2 cellular contexts compared by ENCODE assay signal in genomic region chr15:31328999-31329639, GRCh38.
A peak's percentile ranks its signal among the peaks of the same experiment; 100 is the strongest.
TF ChIP-seq lines count a peak whose summit lies in the region.

No MANE protein-coding gene starts in this region.

TF ChIP-seq in IMR-90, 13 proteins besides CTCF, POLR2A, EP300 and RAD21:
- TF ChIP-seq RCOR1 (IDR thresholded peaks at IDR 0.05; ENCODE audit: insufficient replicate concordance, low read length) (no peak), MXI1 (IDR thresholded peaks at IDR 0.05; ENCODE audit: borderline replicate concordance, low read depth, low read length) (peak; percentile 11; the same call in 1 of the 2 replicates)

TF ChIP-seq in HepG2, 621 proteins besides CTCF, POLR2A, EP300 and RAD21 (continues in another document):
- TF ChIP-seq SP2 (CRISPR knock-in tag; IDR thresholded peaks at IDR 0.05) (no peak), RXRA (CRISPR knock-in tag; IDR thresholded peaks at IDR 0.05) (peak; percentile 49; the same call in 1 of the 2 replicates), ZNF652 (CRISPR knock-in tag; IDR thresholded peaks at IDR 0.05; ENCODE audit: borderline replicate concordance, low read depth) (no peak), ZKSCAN8 (CRISPR knock-in tag; IDR thresholded peaks at IDR 0.05; ENCODE audit: borderline replicate concordance) (no peak), JUND (CRISPR knock-in tag; IDR thresholded peaks at IDR 0.05) (no peak), TEF (CRISPR knock-in tag; IDR thresholded peaks at IDR 0.05) (no peak), IKZF5 (CRISPR knock-in tag; IDR thresholded peaks at IDR 0.05) (no peak), RFXANK (CRISPR knock-in tag; IDR thresholded peaks at IDR 0.05) (no peak), PCBP1 (IDR thresholded peaks at IDR 0.05; ENCODE audit: borderline replicate concordance, low read depth, low read length) (0 out of 2 replicates have a peak, but pooled peaks have one; percentile 76), POLR2AphosphoS5 (IDR thresholded peaks at IDR 0.05; ENCODE audit: low read depth, low read length) (no peak), ZEB1 (IDR thresholded peaks at IDR 0.05; ENCODE audit: insufficient replicate concordance, low read depth) (no peak), ZNF264 (CRISPR knock-in tag; IDR thresholded peaks at IDR 0.05) (no peak), THRA (CRISPR knock-in tag; IDR thresholded peaks at IDR 0.05; ENCODE audit: borderline replicate concordance) (peak; percentile 45; the same call in 1 of the 2 replicates), HNRNPK (IDR thresholded peaks at IDR 0.05; ENCODE audit: low read depth, low read length, poor library complexity, severe bottlenecking) (peak; percentile 37), ZNF230 (CRISPR knock-in tag; IDR thresholded peaks at IDR 0.05) (no peak), HOXD1 (CRISPR knock-in tag; IDR thresholded peaks at IDR 0.05) (no peak), NCOR1 (IDR thresholded peaks at IDR 0.05; ENCODE audit: borderline replicate concordance, low read length) (peak; percentile 37; the same call in 1 of the 2 replicates), CBFB (CRISPR knock-in tag; IDR thresholded peaks at IDR 0.05) (no peak), ZNF841 (CRISPR knock-in tag; IDR thresholded peaks at IDR 0.05; ENCODE audit: borderline replicate concordance) (no peak), MYNN (CRISPR knock-in tag; IDR thresholded peaks at IDR 0.05; ENCODE audit: low read depth) (no peak), ZBTB39 (CRISPR knock-in tag; IDR thresholded peaks at IDR 0.05) (no peak)
- TF ChIP-seq, protein P1, sequence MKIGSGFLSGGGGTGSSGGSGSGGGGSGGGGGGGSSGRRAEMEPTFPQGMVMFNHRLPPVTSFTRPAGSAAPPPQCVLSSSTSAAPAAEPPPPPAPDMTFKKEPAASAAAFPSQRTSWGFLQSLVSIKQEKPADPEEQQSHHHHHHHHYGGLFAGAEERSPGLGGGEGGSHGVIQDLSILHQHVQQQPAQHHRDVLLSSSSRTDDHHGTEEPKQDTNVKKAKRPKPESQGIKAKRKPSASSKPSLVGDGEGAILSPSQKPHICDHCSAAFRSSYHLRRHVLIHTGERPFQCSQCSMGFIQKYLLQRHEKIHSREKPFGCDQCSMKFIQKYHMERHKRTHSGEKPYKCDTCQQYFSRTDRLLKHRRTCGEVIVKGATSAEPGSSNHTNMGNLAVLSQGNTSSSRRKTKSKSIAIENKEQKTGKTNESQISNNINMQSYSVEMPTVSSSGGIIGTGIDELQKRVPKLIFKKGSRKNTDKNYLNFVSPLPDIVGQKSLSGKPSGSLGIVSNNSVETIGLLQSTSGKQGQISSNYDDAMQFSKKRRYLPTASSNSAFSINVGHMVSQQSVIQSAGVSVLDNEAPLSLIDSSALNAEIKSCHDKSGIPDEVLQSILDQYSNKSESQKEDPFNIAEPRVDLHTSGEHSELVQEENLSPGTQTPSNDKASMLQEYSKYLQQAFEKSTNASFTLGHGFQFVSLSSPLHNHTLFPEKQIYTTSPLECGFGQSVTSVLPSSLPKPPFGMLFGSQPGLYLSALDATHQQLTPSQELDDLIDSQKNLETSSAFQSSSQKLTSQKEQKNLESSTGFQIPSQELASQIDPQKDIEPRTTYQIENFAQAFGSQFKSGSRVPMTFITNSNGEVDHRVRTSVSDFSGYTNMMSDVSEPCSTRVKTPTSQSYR (CRISPR knock-in tag; IDR thresholded peaks at IDR 0.05; ENCODE audit: borderline replicate concordance) = peak; percentile 39; the same call in 1 of the 2 replicates
- TF ChIP-seq, protein P2, sequence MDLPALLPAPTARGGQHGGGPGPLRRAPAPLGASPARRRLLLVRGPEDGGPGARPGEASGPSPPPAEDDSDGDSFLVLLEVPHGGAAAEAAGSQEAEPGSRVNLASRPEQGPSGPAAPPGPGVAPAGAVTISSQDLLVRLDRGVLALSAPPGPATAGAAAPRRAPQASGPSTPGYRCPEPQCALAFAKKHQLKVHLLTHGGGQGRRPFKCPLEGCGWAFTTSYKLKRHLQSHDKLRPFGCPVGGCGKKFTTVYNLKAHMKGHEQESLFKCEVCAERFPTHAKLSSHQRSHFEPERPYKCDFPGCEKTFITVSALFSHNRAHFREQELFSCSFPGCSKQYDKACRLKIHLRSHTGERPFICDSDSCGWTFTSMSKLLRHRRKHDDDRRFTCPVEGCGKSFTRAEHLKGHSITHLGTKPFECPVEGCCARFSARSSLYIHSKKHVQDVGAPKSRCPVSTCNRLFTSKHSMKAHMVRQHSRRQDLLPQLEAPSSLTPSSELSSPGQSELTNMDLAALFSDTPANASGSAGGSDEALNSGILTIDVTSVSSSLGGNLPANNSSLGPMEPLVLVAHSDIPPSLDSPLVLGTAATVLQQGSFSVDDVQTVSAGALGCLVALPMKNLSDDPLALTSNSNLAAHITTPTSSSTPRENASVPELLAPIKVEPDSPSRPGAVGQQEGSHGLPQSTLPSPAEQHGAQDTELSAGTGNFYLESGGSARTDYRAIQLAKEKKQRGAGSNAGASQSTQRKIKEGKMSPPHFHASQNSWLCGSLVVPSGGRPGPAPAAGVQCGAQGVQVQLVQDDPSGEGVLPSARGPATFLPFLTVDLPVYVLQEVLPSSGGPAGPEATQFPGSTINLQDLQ (CRISPR knock-in tag; IDR thresholded peaks at IDR 0.05) = no peak
- TF ChIP-seq, protein P3, sequence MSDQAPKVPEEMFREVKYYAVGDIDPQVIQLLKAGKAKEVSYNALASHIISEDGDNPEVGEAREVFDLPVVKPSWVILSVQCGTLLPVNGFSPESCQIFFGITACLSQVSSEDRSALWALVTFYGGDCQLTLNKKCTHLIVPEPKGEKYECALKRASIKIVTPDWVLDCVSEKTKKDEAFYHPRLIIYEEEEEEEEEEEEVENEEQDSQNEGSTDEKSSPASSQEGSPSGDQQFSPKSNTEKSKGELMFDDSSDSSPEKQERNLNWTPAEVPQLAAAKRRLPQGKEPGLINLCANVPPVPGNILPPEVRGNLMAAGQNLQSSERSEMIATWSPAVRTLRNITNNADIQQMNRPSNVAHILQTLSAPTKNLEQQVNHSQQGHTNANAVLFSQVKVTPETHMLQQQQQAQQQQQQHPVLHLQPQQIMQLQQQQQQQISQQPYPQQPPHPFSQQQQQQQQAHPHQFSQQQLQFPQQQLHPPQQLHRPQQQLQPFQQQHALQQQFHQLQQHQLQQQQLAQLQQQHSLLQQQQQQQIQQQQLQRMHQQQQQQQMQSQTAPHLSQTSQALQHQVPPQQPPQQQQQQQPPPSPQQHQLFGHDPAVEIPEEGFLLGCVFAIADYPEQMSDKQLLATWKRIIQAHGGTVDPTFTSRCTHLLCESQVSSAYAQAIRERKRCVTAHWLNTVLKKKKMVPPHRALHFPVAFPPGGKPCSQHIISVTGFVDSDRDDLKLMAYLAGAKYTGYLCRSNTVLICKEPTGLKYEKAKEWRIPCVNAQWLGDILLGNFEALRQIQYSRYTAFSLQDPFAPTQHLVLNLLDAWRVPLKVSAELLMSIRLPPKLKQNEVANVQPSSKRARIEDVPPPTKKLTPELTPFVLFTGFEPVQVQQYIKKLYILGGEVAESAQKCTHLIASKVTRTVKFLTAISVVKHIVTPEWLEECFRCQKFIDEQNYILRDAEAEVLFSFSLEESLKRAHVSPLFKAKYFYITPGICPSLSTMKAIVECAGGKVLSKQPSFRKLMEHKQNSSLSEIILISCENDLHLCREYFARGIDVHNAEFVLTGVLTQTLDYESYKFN (CRISPR knock-in tag; conservative IDR thresholded peaks at IDR 0.05) = peak; percentile 23; the same call in 1 of the 2 replicates
- TF ChIP-seq, protein P4, sequence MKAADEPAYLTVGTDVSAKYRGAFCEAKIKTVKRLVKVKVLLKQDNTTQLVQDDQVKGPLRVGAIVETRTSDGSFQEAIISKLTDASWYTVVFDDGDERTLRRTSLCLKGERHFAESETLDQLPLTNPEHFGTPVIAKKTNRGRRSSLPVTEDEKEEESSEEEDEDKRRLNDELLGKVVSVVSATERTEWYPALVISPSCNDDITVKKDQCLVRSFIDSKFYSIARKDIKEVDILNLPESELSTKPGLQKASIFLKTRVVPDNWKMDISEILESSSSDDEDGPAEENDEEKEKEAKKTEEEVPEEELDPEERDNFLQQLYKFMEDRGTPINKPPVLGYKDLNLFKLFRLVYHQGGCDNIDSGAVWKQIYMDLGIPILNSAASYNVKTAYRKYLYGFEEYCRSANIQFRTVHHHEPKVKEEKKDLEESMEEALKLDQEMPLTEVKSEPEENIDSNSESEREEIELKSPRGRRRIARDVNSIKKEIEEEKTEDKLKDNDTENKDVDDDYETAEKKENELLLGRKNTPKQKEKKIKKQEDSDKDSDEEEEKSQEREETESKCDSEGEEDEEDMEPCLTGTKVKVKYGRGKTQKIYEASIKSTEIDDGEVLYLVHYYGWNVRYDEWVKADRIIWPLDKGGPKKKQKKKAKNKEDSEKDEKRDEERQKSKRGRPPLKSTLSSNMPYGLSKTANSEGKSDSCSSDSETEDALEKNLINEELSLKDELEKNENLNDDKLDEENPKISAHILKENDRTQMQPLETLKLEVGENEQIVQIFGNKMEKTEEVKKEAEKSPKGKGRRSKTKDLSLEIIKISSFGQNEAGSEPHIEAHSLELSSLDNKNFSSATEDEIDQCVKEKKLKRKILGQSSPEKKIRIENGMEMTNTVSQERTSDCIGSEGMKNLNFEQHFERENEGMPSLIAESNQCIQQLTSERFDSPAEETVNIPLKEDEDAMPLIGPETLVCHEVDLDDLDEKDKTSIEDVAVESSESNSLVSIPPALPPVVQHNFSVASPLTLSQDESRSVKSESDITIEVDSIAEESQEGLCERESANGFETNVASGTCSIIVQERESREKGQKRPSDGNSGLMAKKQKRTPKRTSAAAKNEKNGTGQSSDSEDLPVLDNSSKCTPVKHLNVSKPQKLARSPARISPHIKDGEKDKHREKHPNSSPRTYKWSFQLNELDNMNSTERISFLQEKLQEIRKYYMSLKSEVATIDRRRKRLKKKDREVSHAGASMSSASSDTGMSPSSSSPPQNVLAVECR (CRISPR knock-in tag; IDR thresholded peaks at IDR 0.05; ENCODE audit: borderline replicate concordance) = peak; percentile 19; the same call in 1 of the 2 replicates
- TF ChIP-seq, protein P5, sequence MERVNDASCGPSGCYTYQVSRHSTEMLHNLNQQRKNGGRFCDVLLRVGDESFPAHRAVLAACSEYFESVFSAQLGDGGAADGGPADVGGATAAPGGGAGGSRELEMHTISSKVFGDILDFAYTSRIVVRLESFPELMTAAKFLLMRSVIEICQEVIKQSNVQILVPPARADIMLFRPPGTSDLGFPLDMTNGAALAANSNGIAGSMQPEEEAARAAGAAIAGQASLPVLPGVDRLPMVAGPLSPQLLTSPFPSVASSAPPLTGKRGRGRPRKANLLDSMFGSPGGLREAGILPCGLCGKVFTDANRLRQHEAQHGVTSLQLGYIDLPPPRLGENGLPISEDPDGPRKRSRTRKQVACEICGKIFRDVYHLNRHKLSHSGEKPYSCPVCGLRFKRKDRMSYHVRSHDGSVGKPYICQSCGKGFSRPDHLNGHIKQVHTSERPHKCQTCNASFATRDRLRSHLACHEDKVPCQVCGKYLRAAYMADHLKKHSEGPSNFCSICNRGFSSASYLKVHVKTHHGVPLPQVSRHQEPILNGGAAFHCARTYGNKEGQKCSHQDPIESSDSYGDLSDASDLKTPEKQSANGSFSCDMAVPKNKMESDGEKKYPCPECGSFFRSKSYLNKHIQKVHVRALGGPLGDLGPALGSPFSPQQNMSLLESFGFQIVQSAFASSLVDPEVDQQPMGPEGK (CRISPR knock-in tag; IDR thresholded peaks at IDR 0.05) = peak; percentile 43; the same call in 1 of the 2 replicates
- TF ChIP-seq, protein P6, sequence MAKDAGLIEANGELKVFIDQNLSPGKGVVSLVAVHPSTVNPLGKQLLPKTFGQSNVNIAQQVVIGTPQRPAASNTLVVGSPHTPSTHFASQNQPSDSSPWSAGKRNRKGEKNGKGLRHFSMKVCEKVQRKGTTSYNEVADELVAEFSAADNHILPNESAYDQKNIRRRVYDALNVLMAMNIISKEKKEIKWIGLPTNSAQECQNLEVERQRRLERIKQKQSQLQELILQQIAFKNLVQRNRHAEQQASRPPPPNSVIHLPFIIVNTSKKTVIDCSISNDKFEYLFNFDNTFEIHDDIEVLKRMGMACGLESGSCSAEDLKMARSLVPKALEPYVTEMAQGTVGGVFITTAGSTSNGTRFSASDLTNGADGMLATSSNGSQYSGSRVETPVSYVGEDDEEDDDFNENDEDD (CRISPR knock-in tag; IDR thresholded peaks at IDR 0.05; ENCODE audit: borderline replicate concordance) = no peak
